In the genomic region with DNA sequence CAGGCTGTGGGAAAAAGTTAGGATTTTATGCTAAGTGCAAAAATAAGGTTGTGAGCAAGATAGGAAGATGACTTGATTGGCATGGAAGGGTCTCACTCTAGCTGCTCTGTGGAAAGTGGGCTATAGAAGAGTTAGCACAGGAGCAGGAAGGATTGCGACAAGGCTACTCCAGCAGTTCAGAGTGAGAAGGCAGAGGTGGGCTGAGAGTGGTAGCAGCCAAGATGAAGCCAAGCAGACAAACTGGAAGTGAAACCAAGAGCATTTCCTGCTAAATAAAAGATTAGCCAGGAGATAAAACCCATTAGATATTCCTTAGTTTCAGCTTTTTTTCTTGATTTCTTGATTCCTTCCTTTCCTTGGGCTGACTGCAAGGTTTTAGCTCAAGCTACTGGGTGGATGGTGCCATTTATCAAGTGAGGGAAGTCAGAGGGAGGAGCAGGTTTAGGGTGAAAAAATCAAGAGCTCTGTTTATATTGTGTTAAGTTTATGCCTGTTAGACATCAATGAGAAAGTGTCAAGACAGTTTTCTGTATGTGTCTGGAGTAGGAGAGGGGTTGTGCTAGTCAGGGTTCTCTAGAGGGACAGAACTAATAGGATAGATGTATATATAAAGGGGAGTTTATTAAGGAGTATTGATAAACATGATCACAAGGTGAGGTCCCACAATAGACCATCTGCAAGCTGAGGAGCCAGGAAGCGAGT, we compare ENCODE assay signal across 12 cellular contexts. TPM values are rescaled to one million over a fixed set of nuclear protein-coding genes. Genes with fewer than 3 reads are reported as not detected.
DNase-seq lines count a peak whose midpoint lies in the region; ATAC-seq and TF ChIP-seq lines count a peak whose summit lies in the region.
"Had no signal": no experiment of that assay in that cellular context is flagged by ENCODE, and none has a peak within 500 bp of the region (broad histone marks: within the 10 kb centered on the region; RNA-seq: fewer than 3 reads in every experiment).

No MANE protein-coding gene starts in this region.

- no peak overlapping the region for H3K4me3 ChIP-seq in esophagus squamous epithelium
- no peak overlapping the region for H3K4me3 ChIP-seq in mesendoderm (ENCODE audit: low read length)

- H3K79me1 ChIP-seq in H9 (ENCODE audit: insufficient read depth, low read depth, low read length, poor library complexity, severe bottlenecking) = no peaks in the 10 kb centered on the region
- H3K79me1 ChIP-seq in mesendoderm (ENCODE audit: low read length) = no peaks in the 10 kb centered on the region

- ATAC-seq in GM19023 (IDR thresholded peaks at IDR 0.05; ENCODE audit: unreplicated experiment) (peak; percentile 69), HG03558 (IDR thresholded peaks at IDR 0.05; ENCODE audit: extremely low read depth, unreplicated experiment) (peak; percentile 55)
- peak; percentile 45 to 63 for ATAC-seq in naive thymus-derived CD8-positive, alpha-beta T cell
- ATAC-seq: naive thymus-derived CD4-positive, alpha-beta T cell; Panc1 had no signal

- no peak overlapping the region for H3K9ac ChIP-seq in H9 (ENCODE audit: extremely low read depth, insufficient read length, low read length)
- H3K9ac ChIP-seq in mesendoderm (ENCODE audit: low read length) = no peak overlapping the region

- H3K36me3 Mint-ChIP-seq in H9 (ENCODE audit: insufficient read depth in 1 of 3, low read depth in 3 of 3) = no peaks in the 10 kb centered on the region
- no peaks in the 10 kb centered on the region for H3K36me3 Mint-ChIP-seq in naive thymus-derived CD8-positive, alpha-beta T cell
- H3K36me3 Mint-ChIP-seq: naive thymus-derived CD4-positive, alpha-beta T cell; type B pancreatic cell had no signal

- H3T11ph ChIP-seq in H9 (ENCODE audit: low read length) = no peak overlapping the region

- no peak for TF ChIP-seq POLR2A in esophagus squamous epithelium (IDR thresholded peaks at IDR 0.05)

- no peak overlapping the region for H2AFZ ChIP-seq in H9 (ENCODE audit: low read length)

- no peak overlapping the region for H2BK5ac ChIP-seq in H9 (ENCODE audit: insufficient read length, low read length)
- no peak overlapping the region for H2BK5ac ChIP-seq in mesendoderm (ENCODE audit: low read length)

- H3K23ac ChIP-seq in H9 (ENCODE audit: insufficient read length, low read depth, low read length) (no peak overlapping the region), mesendoderm (ENCODE audit: low read length) (no peak overlapping the region)

- no peak overlapping the region for H3K4me3 Mint-ChIP-seq in H9
- H3K4me3 Mint-ChIP-seq in naive thymus-derived CD8-positive, alpha-beta T cell = no peak overlapping the region
- H3K4me3 Mint-ChIP-seq: naive thymus-derived CD4-positive, alpha-beta T cell; type B pancreatic cell had no signal

- H3K4me1 ChIP-seq in H9 (ENCODE audit: insufficient read depth, low read length) = no peaks in the 10 kb centered on the region
- H3K4me1 ChIP-seq in esophagus squamous epithelium = no peaks in the 10 kb centered on the region
- H3K4me1 ChIP-seq in mesendoderm (ENCODE audit: control insufficient read depth, low read depth, low read length) = no peaks in the 10 kb centered on the region

- H4K20me1 ChIP-seq in H9 (ENCODE audit: control insufficient read depth, insufficient read depth, insufficient read length) = no peaks in the 10 kb centered on the region

- no peak overlapping the region for H2BK20ac ChIP-seq in H9 (ENCODE audit: low read depth, low read length, poor library complexity, severe bottlenecking)

- peak overlapping the region; percentile 30 for H4K8ac ChIP-seq in H9 (replicated peaks; ENCODE audit: insufficient read length, low read depth, low read length)
- no peak overlapping the region for H4K8ac ChIP-seq in mesendoderm (ENCODE audit: low read depth, low read length)

- H3K27me3 ChIP-seq in H9 (ENCODE audit: insufficient read depth, low read length) (0 out of 2 replicates have a peak, but pooled peaks cover 4% of the 10 kb centered on the region), esophagus squamous epithelium (no peaks in the 10 kb centered on the region), mesendoderm (ENCODE audit: insufficient read depth, low read length, poor library complexity) (no peaks in the 10 kb centered on the region)

- H2AK5ac ChIP-seq in H9 (ENCODE audit: insufficient read length, low read length) = no peak overlapping the region
- no peak overlapping the region for H2AK5ac ChIP-seq in mesendoderm (ENCODE audit: low read length)

- H3K27me3 Mint-ChIP-seq in H9 (ENCODE audit: low read depth) = no peaks in the 10 kb centered on the region; the same call in 1 of the 2 replicates
- H3K27me3 Mint-ChIP-seq in naive thymus-derived CD8-positive, alpha-beta T cell = peaks cover 0 to 2% (median 0%) of the 10 kb centered on the region in 5 donors
- H3K27me3 Mint-ChIP-seq: type B pancreatic cell had no signal

- H3K14ac ChIP-seq in H9 (ENCODE audit: insufficient read depth, low read length) = no peak overlapping the region

- H3K4me1 Mint-ChIP-seq in H9 = peaks cover 0 to 5% of the 10 kb centered on the region in 2 experiments; a peak in 1 of 4 replicates
- H3K4me1 Mint-ChIP-seq in naive thymus-derived CD8-positive, alpha-beta T cell = peaks cover 0 to 9% (median 1%) of the 10 kb centered on the region in 4 donors
- H3K4me1 Mint-ChIP-seq: naive thymus-derived CD4-positive, alpha-beta T cell had no signal

- no peak for DNase-seq in H9
- DNase-seq in naive thymus-derived CD8-positive, alpha-beta T cell = peak in 1 of 10 donors; percentile 3
- no peak for DNase-seq in retina
- DNase-seq in esophagus squamous epithelium (lab: John Stamatoyannopoulos, UW) = no peak
- no peak for DNase-seq in mesendoderm
- DNase-seq: KBM-7; stimulated activated CD4-positive, alpha-beta T cell treated with anti-CD3 and anti-CD28 coated beads, Interleukin-1b, Interleukin-23, amount 100 ng/mL, for 48 hours had no signal

- H2BK120ac ChIP-seq in H9 (ENCODE audit: low read depth, low read length, poor library complexity, severe bottlenecking) = no peak overlapping the region
- H2BK120ac ChIP-seq in mesendoderm (ENCODE audit: low read depth, low read length) = no peak overlapping the region

- no peaks in the 10 kb centered on the region for H3K23me2 ChIP-seq in H9 (ENCODE audit: insufficient read length, low read depth, low read length, poor library complexity, severe bottlenecking)

- H3K36me3 ChIP-seq in esophagus squamous epithelium (no peaks in the 10 kb centered on the region), mesendoderm (ENCODE audit: control insufficient read depth, insufficient read depth, low read length) (no peaks in the 10 kb centered on the region)

- WGBS in H9 (ENCODE audit: extremely low coverage, insufficient read length, low lambda C conversion rate) = no CpG with 5 or more reads among the region's 2 CpGs
- WGBS in esophagus squamous epithelium, 2 donors = 77 to 81% methylated on average over 2 of the region's 2 CpGs
- no CpG with 5 or more reads among the region's 2 CpGs for WGBS in mesendoderm (ENCODE audit: extremely low coverage, insufficient coverage, low lambda C conversion rate)

- H3K27ac Mint-ChIP-seq in H9 = no peak overlapping the region
- no peak overlapping the region for H3K27ac Mint-ChIP-seq in naive thymus-derived CD8-positive, alpha-beta T cell
- H3K27ac Mint-ChIP-seq: naive thymus-derived CD4-positive, alpha-beta T cell; type B pancreatic cell had no signal

- H3K56ac ChIP-seq in H9 (ENCODE audit: insufficient read length, low read depth, low read length) = no peak overlapping the region
- no peak overlapping the region for H3K56ac ChIP-seq in mesendoderm (ENCODE audit: low read length)

- H3K9me3 Mint-ChIP-seq in H9 = no peaks in the 10 kb centered on the region
- no peaks in the 10 kb centered on the region for H3K9me3 Mint-ChIP-seq in naive thymus-derived CD8-positive, alpha-beta T cell
- H3K9me3 Mint-ChIP-seq: naive thymus-derived CD4-positive, alpha-beta T cell; type B pancreatic cell had no signal

- no peak overlapping the region for H4K91ac ChIP-seq in H9 (ENCODE audit: insufficient read length, low read depth, low read length)

- H3K4ac ChIP-seq in H9 (ENCODE audit: low read depth, low read length) (no peak overlapping the region), mesendoderm (ENCODE audit: low read depth, low read length) (no peak overlapping the region)

- intact Hi-C loops in esophagus squamous epithelium (cut with DNase I) = no loop called here

- no peak overlapping the region for H3K27ac ChIP-seq in H9 (ENCODE audit: insufficient read length, low read depth, low read length)
- H3K27ac ChIP-seq in esophagus squamous epithelium = no peak overlapping the region
- no peak overlapping the region for H3K27ac ChIP-seq in mesendoderm (ENCODE audit: low read depth, low read length)

- H3K18ac ChIP-seq in H9 (ENCODE audit: insufficient read length, low read depth, low read length) (peak overlapping the region; percentile 34), mesendoderm (ENCODE audit: low read length) (no peak overlapping the region)

- H4K5ac ChIP-seq in H9 (ENCODE audit: insufficient read length, low read depth, low read length) = no peak overlapping the region
- H4K5ac ChIP-seq in mesendoderm (ENCODE audit: low read length) = no peak overlapping the region

- H3K79me2 ChIP-seq in H9 (ENCODE audit: insufficient read depth, low read length) (no peaks in the 10 kb centered on the region), mesendoderm (ENCODE audit: control insufficient read depth, insufficient read depth, low read length) (no peaks in the 10 kb centered on the region)

- no peak overlapping the region for H2BK15ac ChIP-seq in H9 (ENCODE audit: low read depth, low read length)
- no peak overlapping the region for H2BK15ac ChIP-seq in mesendoderm (replicated peaks; ENCODE audit: low read depth)

- H3K9me3 ChIP-seq in H9 (ENCODE audit: control insufficient read depth, low read depth, low read length) (no peaks in the 10 kb centered on the region), esophagus squamous epithelium (no peaks in the 10 kb centered on the region)

- POLR2A ChIA-PET in naive thymus-derived CD8-positive, alpha-beta T cell (lab: Charles Lee) = no interaction called here

- no peak overlapping the region for H3K4me2 ChIP-seq in H9 (ENCODE audit: insufficient read depth, insufficient read length, low read length)
- no peak overlapping the region for H3K4me2 ChIP-seq in mesendoderm (ENCODE audit: low read length)

- no peak overlapping the region for H2BK12ac ChIP-seq in H9 (ENCODE audit: insufficient read length, low read depth, low read length)

- no peak for TF ChIP-seq CTCF in H9 (conservative IDR thresholded peaks at IDR 0.05)
- TF ChIP-seq CTCF in esophagus squamous epithelium (IDR thresholded peaks at IDR 0.05) = no peak

RNA-seq across cellular contexts. Expression of gene ZNF644, which starts 33.1 kb away (rescaled TPM):
- total RNA-seq in H9 (2021) = 78.9 and 80.7 TPM in 2 replicates
- 10 to 100 TPM; 78.2 to 78.5 TPM for total RNA-seq in naive thymus-derived CD8-positive, alpha-beta T cell
- polyA plus RNA-seq in naive thymus-derived CD8-positive, alpha-beta T cell = 10 to 100 TPM; 44.4 to 71.8 (median 57.5) TPM
- total RNA-seq in esophagus squamous epithelium = 10 to 100 TPM; 19.6 to 51.3 (median 31.5) TPM
- polyA plus RNA-seq in mesendoderm (2013, experiment 1 of 2) = 46.1 TPM
- 46.4 TPM for polyA plus RNA-seq in mesendoderm (2013, experiment 2 of 2)
